16 cellular contexts compared by ENCODE assay signal in the genomic region with DNA sequence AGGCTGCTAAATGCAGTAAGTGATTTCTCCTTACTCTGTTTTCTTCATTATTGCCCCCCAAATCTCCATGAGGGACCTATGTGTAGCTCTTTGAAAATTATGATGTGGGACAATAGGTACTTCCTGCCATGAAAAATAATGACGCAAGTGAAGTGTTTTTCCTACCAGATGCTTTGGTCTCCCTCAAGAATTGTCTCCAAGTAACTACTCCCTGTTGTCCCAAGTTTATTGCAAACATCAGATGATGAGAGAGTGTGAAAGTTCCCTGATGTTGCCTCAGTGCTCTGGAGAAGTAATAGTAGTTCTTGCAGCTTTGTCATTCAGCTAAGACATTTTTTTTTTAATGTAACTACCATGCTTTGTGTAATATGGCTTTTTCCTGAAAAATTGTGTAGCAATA. TPM values are rescaled to one million over a fixed set of nuclear protein-coding genes. Genes with fewer than 3 reads are reported as not detected.
DNase-seq lines count a peak whose midpoint lies in the region; ATAC-seq and TF ChIP-seq lines count a peak whose summit lies in the region.
"Had no signal": no experiment of that assay in that cellular context is flagged by ENCODE, and none has a peak within 500 bp of the region (broad histone marks: within the 10 kb centered on the region; RNA-seq: fewer than 3 reads in every experiment).

No MANE protein-coding gene starts in this region.

- H3K9me3 ChIP-seq in left ventricle myocardium inferior (replicated peaks) (no peaks in the 10 kb centered on the region), upper lobe of right lung (no peaks in the 10 kb centered on the region)

- H3K36me3 ChIP-seq in left ventricle myocardium inferior (peaks cover 4% of the 10 kb centered on the region), upper lobe of right lung (no peaks in the 10 kb centered on the region)

- H3K27me3 ChIP-seq in left ventricle myocardium inferior (ENCODE audit: low read depth) (no peaks in the 10 kb centered on the region), upper lobe of right lung (no peaks in the 10 kb centered on the region)

- peaks cover 6% of the 10 kb centered on the region for H3K36me3 Mint-ChIP-seq in osteocyte (ENCODE audit: unreplicated experiment)

- H3K27ac ChIP-seq in left ventricle myocardium inferior (replicated peaks) (peak overlapping the region; percentile 64), upper lobe of right lung (no peak overlapping the region)
- H3K27ac ChIP-seq: SK-N-MC had no signal

- ATAC-seq in upper lobe of right lung = no peak
- ATAC-seq: PC-3 had no signal

- intact Hi-C loops in left ventricle myocardium inferior (cut with micrococcal nuclease) (no loop called here), upper lobe of right lung (cut with DNase I) (no loop called here)

- H3K27ac Mint-ChIP-seq in osteocyte (ENCODE audit: unreplicated experiment) = no peak overlapping the region

- H3K4me3 ChIP-seq in left ventricle myocardium inferior = no peak overlapping the region
- no peak overlapping the region for H3K4me3 ChIP-seq in skeletal muscle cell (ENCODE audit: low read depth, low read length)
- H3K4me3 ChIP-seq in upper lobe of right lung = no peak overlapping the region
- H3K4me3 ChIP-seq: SK-N-MC had no signal

- no peak overlapping the region for H3K4me3 Mint-ChIP-seq in osteocyte (ENCODE audit: unreplicated experiment)
- H3K4me3 Mint-ChIP-seq: CD14-positive monocyte had no signal

- H3K9me3 Mint-ChIP-seq in osteocyte (ENCODE audit: unreplicated experiment) = no peaks in the 10 kb centered on the region

- H3K27me3 Mint-ChIP-seq in osteocyte (ENCODE audit: unreplicated experiment) = no peaks in the 10 kb centered on the region

- peaks cover 2% of the 10 kb centered on the region for H3K4me1 Mint-ChIP-seq in osteocyte (ENCODE audit: unreplicated experiment)
- H3K4me1 Mint-ChIP-seq: CD14-positive monocyte had no signal

- DNase-seq in EL (peak; percentile 18), dermis blood vessel endothelial cell (peak; percentile 83), left ventricle myocardium inferior (no peak), skeletal muscle cell (ENCODE audit: low read depth) (peak; percentile 47), H4 (ENCODE audit: low spot score) (no peak), upper lobe of right lung (no peak), osteocyte (ENCODE audit: extremely low spot score, unreplicated experiment) (no peak)
- no peak for DNase-seq in stimulated activated CD4-positive, alpha-beta T cell treated with anti-CD3 and anti-CD28 coated beads, Interleukin-4, amount 100 ng/mL, for 24 hours
- DNase-seq: COR-L47, DMS53, KG1, NCI-H1092, NCI-H1694, PC-3 had no signal

- TF ChIP-seq CTCF in left ventricle myocardium inferior (IDR thresholded peaks at IDR 0.05; ENCODE audit: borderline replicate concordance) = no peak
- no peak for TF ChIP-seq CTCF in upper lobe of right lung (IDR thresholded peaks at IDR 0.05)
- no peak for TF ChIP-seq CTCF in osteocyte (IDR thresholded peaks at IDR 0.05)

- H3K4me1 ChIP-seq in left ventricle myocardium inferior (peaks cover 9% of the 10 kb centered on the region), upper lobe of right lung (no peaks in the 10 kb centered on the region)

RNA-seq across cellular contexts. Expression of a gene that starts 20.1 kb away (rescaled TPM):
- total RNA-seq in dermis blood vessel endothelial cell = 23.9 and 37.6 TPM in 2 replicates
- total RNA-seq in left ventricle myocardium inferior = 6.9 TPM
- 10.0 and 11.7 TPM in 2 replicates for total RNA-seq in H4 (2014; rRNA removed; shearing (Covaris generic))
- total RNA-seq in upper lobe of right lung = 32.8 TPM
- 9.6 and 11.1 TPM in 2 replicates for total RNA-seq in osteocyte

RNA-seq across cellular contexts. Expression of a gene that starts 37.5 kb away (rescaled TPM):
- total RNA-seq in dermis blood vessel endothelial cell (0.70 and 1.7 TPM in 2 replicates), left ventricle myocardium inferior (not detected), upper lobe of right lung (0.67 TPM), osteocyte (0.35 and 0.37 TPM in 2 replicates)
- not detected in 2 replicates for total RNA-seq in H4 (2014; rRNA removed; shearing (Covaris generic))

RNA-seq across cellular contexts. Expression of a gene that starts 50.0 kb away (rescaled TPM):
- total RNA-seq in dermis blood vessel endothelial cell = 16.7 and 20.5 TPM in 2 replicates
- 87.4 TPM for total RNA-seq in left ventricle myocardium inferior
- 278 and 283 TPM in 2 replicates for total RNA-seq in H4 (2014; rRNA removed; shearing (Covaris generic))
- 353 TPM for total RNA-seq in upper lobe of right lung
- 421 and 452 TPM in 2 replicates for total RNA-seq in osteocyte
- total RNA-seq: PC-3 had no signal

Comparison
In these comparisons a context has a peak if more than half of its experiments do, and no peak if none do; other contexts are left out.
1. DNase-seq: peak in EL (single experiment), dermis blood vessel endothelial cell (single experiment) and skeletal muscle cell (single experiment); none in left ventricle myocardium inferior (single experiment), stimulated activated CD4-positive, alpha-beta T cell treated with anti-CD3 and anti-CD28 coated beads, Interleukin-4, amount 100 ng/mL, for 24 hours (single experiment), H4 (single experiment), upper lobe of right lung (single experiment) and osteocyte (single experiment).